ENCODE assay signal across 10 cellular contexts in the genomic region with DNA sequence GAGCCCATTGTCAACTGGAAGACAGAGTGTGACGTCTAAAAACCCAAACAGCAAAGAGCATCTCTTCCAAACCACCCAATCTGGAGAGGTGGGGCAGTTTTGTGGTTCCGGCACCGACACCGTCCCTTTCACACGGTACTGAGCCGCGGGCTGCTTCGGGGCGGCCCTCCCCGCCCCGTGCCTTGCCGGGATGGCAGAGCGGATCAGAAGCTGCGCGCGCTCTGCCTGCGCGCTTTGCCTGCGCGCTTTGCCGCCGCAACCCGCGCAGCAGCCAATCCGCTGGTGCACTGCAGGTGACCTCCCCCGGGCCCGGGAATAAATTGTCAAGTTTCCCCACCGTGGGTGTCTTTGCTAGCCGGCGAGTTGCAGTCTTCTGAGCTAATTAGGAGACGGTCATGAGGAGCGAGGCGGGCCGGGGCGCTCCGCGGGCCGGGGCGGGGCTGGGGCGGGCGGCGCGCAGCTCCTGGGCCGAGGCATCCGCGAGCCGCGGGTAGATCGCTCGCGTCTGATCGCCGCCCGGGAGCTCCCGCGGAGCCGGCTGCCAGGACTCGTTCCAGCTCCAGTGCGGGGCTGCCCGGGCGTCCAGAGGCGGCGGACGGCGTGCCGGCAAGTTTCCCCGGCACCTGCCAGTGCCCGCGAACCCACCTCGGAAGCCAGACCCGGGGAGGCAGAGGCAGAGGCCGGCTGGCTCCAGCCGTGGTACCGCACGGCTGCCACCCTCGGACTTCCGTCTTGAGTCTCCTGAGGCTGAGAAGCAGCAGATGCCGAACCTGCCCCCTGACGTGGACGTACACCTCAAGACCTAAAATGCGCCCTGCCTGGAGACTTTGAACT.
DNase-seq lines count a peak whose midpoint lies in the region; ATAC-seq lines count a peak whose summit lies in the region.
"Had no signal": no experiment of that assay in that cellular context is flagged by ENCODE, and none has a peak within 500 bp of the region (broad histone marks: within the 10 kb centered on the region; RNA-seq: fewer than 3 reads in every experiment).

No MANE protein-coding gene starts in this region.

- H3K4me3 ChIP-seq in NT2/D1 (ENCODE audit: insufficient read length, low read depth) (peak overlapping the region; percentile 52), neuronal stem cell (ENCODE audit: low read length in 2 of 2) (peak overlapping the region; percentile 54 to 74)
- H3K4me3 ChIP-seq: SJSA1 had no signal

- no peak overlapping the region for H3K23ac ChIP-seq in neuronal stem cell (ENCODE audit: low read depth, low read length, poor library complexity)

- H4K91ac ChIP-seq in neuronal stem cell (ENCODE audit: low read depth, low read length, poor library complexity), result no peak overlapping the region

- no peak overlapping the region for H3K18ac ChIP-seq in neuronal stem cell (ENCODE audit: low read length)

- H2BK15ac ChIP-seq in neuronal stem cell (ENCODE audit: low read length), result no peak overlapping the region

- no peak overlapping the region for H4K8ac ChIP-seq in neuronal stem cell (ENCODE audit: low read depth, low read length)

- H2BK12ac ChIP-seq in neuronal stem cell (ENCODE audit: low read length), result no peak overlapping the region

- peak; percentile 29 for ATAC-seq in esophagus mucosa

- no peak overlapping the region for H2BK5ac ChIP-seq in neuronal stem cell (ENCODE audit: low read length)

- H3K4me1 ChIP-seq in NT2/D1 (ENCODE audit: insufficient read depth, insufficient read length) (peaks cover 5% of the 10 kb centered on the region), neuronal stem cell (ENCODE audit: control insufficient read depth in 2 of 2, insufficient read depth in 1 of 2, low read depth in 1 of 2, low read length in 2 of 2) (peaks cover 6 to 12% of the 10 kb centered on the region in 2 donors)
- H3K4me1 ChIP-seq: SJSA1 had no signal

- H3K9ac ChIP-seq in NT2/D1 (ENCODE audit: insufficient read length, low read depth) (peak overlapping the region; percentile 76), neuronal stem cell (ENCODE audit: low read depth, low read length, poor library complexity) (peak overlapping the region; percentile 25)

- H2AK5ac ChIP-seq in neuronal stem cell (ENCODE audit: low read depth, low read length), result no peak overlapping the region

- peak overlapping the region; percentile 75 for H2AFZ ChIP-seq in neuronal stem cell (ENCODE audit: low read length)

- no CpG with 5 or more reads among the region's 81 CpGs for WGBS in neuronal stem cell (ENCODE audit: extremely low coverage in 2 of 2, insufficient read length in 2 of 2, insufficient replicate concordance in 1 of 2), 2 donors

- H3K79me1 ChIP-seq in neuronal stem cell (ENCODE audit: low read depth, low read length), result no peaks in the 10 kb centered on the region

- H3K36me3 ChIP-seq in NT2/D1 (ENCODE audit: insufficient read depth, insufficient read length, low read length), result no peaks in the 10 kb centered on the region
- H3K36me3 ChIP-seq in neuronal stem cell (replicated peaks in 1 of 2; ENCODE audit: control insufficient read depth in 2 of 2, insufficient read depth in 2 of 2, low read length in 2 of 2), result peaks cover 0 to 4% of the 10 kb centered on the region in 2 donors
- H3K36me3 ChIP-seq: SJSA1 had no signal

- no peak overlapping the region for H3K4ac ChIP-seq in neuronal stem cell (ENCODE audit: low read length)

- H3K9me3 ChIP-seq in NT2/D1 (ENCODE audit: insufficient read depth, low read length) (no peaks in the 10 kb centered on the region), neuronal stem cell (replicated peaks in 1 of 2; ENCODE audit: control insufficient read depth in 2 of 2, insufficient read depth in 1 of 2, low read depth in 1 of 2, low read length in 2 of 2) (peaks cover 1 to 8% of the 10 kb centered on the region in 2 donors)
- H3K9me3 ChIP-seq: SJSA1 had no signal

- peaks cover 43% of the 10 kb centered on the region for H3K27me3 ChIP-seq in NT2/D1 (ENCODE audit: insufficient read depth, insufficient read length)
- peaks cover 5 to 43% (median 7%) of the 10 kb centered on the region in 3 experiments for H3K27me3 ChIP-seq in neuronal stem cell (ENCODE audit: control insufficient read depth in 3 of 3, insufficient read depth in 3 of 3, low read depth in 1 of 3, low read length in 3 of 3)
- H3K27me3 ChIP-seq: SJSA1 had no signal

- no peak overlapping the region for H3K27ac ChIP-seq in neuronal stem cell (replicated peaks; ENCODE audit: low read length)
- H3K27ac ChIP-seq: SJSA1 had no signal

- H3K14ac ChIP-seq in neuronal stem cell (ENCODE audit: low read length), result no peak overlapping the region

- peak; percentile 2 for DNase-seq in activated T-cell treated with anti-CD3 and anti-CD28 coated beads for 48 hours (ENCODE audit: low read depth)
- no peak for DNase-seq in activated T-cell treated with anti-CD3 and anti-CD28 coated beads for 4 hours
- DNase-seq in NT2/D1 (ENCODE audit: low read depth, low spot score), result no peak
- DNase-seq in neuronal stem cell (ENCODE audit: low spot score), result no peak
- no peak for DNase-seq in activated CD4-positive, CD25-positive, alpha-beta regulatory T cell treated with anti-CD3 and anti-CD28 coated beads, Interleukin-2, amount 50 U/mL, for 72 hours
- DNase-seq in stimulated activated naive CD4-positive, alpha-beta T cell treated with Interleukin-2 at 50 U/mL for 16 hours (lab: John Stamatoyannopoulos, UW), result no peak
- DNase-seq in effector CD4-positive, alpha-beta T cell, result no peak
- DNase-seq: CD4-positive, CD25-positive, alpha-beta regulatory T cell had no signal

- peak overlapping the region; percentile 37 for H2BK120ac ChIP-seq in neuronal stem cell (ENCODE audit: low read depth, low read length)

- peak overlapping the region; percentile 98 for H3K4me2 ChIP-seq in neuronal stem cell (ENCODE audit: insufficient read depth, low read length, poor library complexity, severe bottlenecking)
